2 cellular contexts compared by ENCODE assay signal in genomic region chr9:69297300-69297980, GRCh38.
TF ChIP-seq lines count a peak whose summit lies in the region.

No MANE protein-coding gene starts in this region.

TF ChIP-seq in HepG2, 621 proteins besides CTCF, POLR2A, EP300 and RAD21:
- TF ChIP-seq MAFF (IDR thresholded peaks at IDR 0.05; ENCODE audit: low read depth, low read length) (peak; percentile 82), MAFK (conservative IDR thresholded peaks at IDR 0.05 in 1 of 2, IDR thresholded peaks at IDR 0.05 in 1 of 2; ENCODE audit: low read length in 2 of 2) (peak; percentile 75 to 86), TBL1XR1 (IDR thresholded peaks at IDR 0.05; ENCODE audit: borderline replicate concordance, low read length, partially characterized antibody) (no peak)
- TF ChIP-seq, protein P1, sequence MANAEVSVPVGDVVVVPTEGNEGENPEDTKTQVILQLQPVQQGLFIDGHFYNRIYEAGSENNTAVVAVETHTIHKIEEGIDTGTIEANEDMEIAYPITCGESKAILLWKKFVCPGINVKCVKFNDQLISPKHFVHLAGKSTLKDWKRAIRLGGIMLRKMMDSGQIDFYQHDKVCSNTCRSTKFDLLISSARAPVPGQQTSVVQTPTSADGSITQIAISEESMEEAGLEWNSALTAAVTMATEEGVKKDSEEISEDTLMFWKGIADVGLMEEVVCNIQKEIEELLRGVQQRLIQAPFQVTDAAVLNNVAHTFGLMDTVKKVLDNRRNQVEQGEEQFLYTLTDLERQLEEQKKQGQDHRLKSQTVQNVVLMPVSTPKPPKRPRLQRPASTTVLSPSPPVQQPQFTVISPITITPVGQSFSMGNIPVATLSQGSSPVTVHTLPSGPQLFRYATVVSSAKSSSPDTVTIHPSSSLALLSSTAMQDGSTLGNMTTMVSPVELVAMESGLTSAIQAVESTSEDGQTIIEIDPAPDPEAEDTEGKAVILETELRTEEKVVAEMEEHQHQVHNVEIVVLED (CRISPR knock-in tag; IDR thresholded peaks at IDR 0.05; ENCODE audit: borderline replicate concordance) = no peak

TF ChIP-seq in K562, 482 proteins besides CTCF, POLR2A, EP300 and RAD21:
- TF ChIP-seq ZNF316 (IDR thresholded peaks at IDR 0.05) (peak; percentile 70), MAFG (tag; conservative IDR thresholded peaks at IDR 0.05) (peak; percentile 42), ZHX1 (conservative IDR thresholded peaks at IDR 0.05; ENCODE audit: low read length) (no peak), MAFF (IDR thresholded peaks at IDR 0.05; ENCODE audit: low read length) (peak; percentile 32; the same call in 1 of the 2 replicates), C11orf30 (IDR thresholded peaks at IDR 0.05; ENCODE audit: low read depth) (peak; percentile 43; the same call in 1 of the 2 replicates)
